11 cellular contexts compared by ENCODE assay signal in the genomic region with DNA sequence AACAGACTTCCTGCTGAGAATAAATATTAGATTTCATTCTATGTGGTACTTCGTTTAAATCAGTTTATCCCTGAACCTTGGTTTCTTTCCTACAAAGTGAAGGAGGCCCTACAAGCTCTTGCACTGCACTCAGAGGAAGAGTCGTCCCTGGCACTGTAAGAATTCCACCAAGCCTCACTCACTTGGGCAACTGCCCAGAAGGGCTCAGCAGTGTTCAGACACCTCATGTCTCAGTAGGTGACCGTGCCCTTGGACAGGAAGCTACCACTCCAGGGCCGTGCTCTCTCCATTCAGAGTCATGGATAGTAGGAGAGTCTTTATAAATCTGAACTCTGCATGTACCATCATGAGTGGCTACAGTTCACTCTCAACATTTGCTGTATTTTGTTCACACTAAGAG.
A peak's percentile ranks its signal among the peaks of the same experiment; 100 is the strongest.
DNase-seq lines count a peak whose midpoint lies in the region; ATAC-seq and TF ChIP-seq lines count a peak whose summit lies in the region.
"Had no signal": no experiment of that assay in that cellular context is flagged by ENCODE, and none has a peak within 500 bp of the region (broad histone marks: within the 10 kb centered on the region; RNA-seq: fewer than 3 reads in every experiment).

No MANE protein-coding gene starts in this region.

- intact Hi-C loops in upper lobe of right lung (cut with DNase I): no loop called here

- DNase-seq in NCI-H226: peak; percentile 41
- peak; percentile 75 for DNase-seq in choroid plexus epithelial cell (ENCODE audit: low read depth)
- DNase-seq in kidney tubule cell (ENCODE audit: low spot score): peak; percentile 66
- peak; percentile 75 for DNase-seq in upper lobe of right lung
- DNase-seq in SIG-M5 treated with dmso at 0.1 percent for 504 hours (lab: John Stamatoyannopoulos, UW; ENCODE audit: unreplicated experiment): no peak
- DNase-seq: COR-L47, gastrocnemius medialis, HCEC 1CT had no signal

- no peaks in the 10 kb centered on the region for H3K9me3 ChIP-seq in upper lobe of right lung
- H3K9me3 ChIP-seq: gastrocnemius medialis had no signal

- peaks cover 29% of the 10 kb centered on the region for H3K4me1 ChIP-seq in upper lobe of right lung

- ATAC-seq in upper lobe of right lung: peak; percentile 85
- ATAC-seq in GM21423 (IDR thresholded peaks at IDR 0.05; ENCODE audit: unreplicated experiment): no peak
- no peak for ATAC-seq in GM21619 (IDR thresholded peaks at IDR 0.05; ENCODE audit: unreplicated experiment)
- ATAC-seq: gastrocnemius medialis had no signal

- H3K27me3 ChIP-seq in upper lobe of right lung: no peaks in the 10 kb centered on the region

- no peak for TF ChIP-seq CTCF in choroid plexus epithelial cell (conservative IDR thresholded peaks at IDR 0.05; ENCODE audit: low read depth, low read length)
- TF ChIP-seq CTCF in upper lobe of right lung (IDR thresholded peaks at IDR 0.05): no peak

- H3K4me3 ChIP-seq in choroid plexus epithelial cell (ENCODE audit: low read depth, low read length): no peak overlapping the region
- no peak overlapping the region for H3K4me3 ChIP-seq in upper lobe of right lung
- H3K4me3 ChIP-seq: gastrocnemius medialis, PC-9 had no signal

- no peaks in the 10 kb centered on the region for H3K36me3 ChIP-seq in upper lobe of right lung
- H3K36me3 ChIP-seq: gastrocnemius medialis had no signal

- H3K27ac ChIP-seq in upper lobe of right lung: no peak overlapping the region
- H3K27ac ChIP-seq: gastrocnemius medialis, PC-9 had no signal
